20 cellular contexts compared by ENCODE assay signal in genomic region chr5:7422262-7422661, GRCh38. TPM values are rescaled to one million over a fixed set of nuclear protein-coding genes. Genes with fewer than 3 reads are reported as not detected.
"Had no signal": no experiment of that assay in that cellular context is flagged by ENCODE, and none has a peak within 500 bp of the region (broad histone marks: within the 10 kb centered on the region; RNA-seq: fewer than 3 reads in every experiment).

No MANE protein-coding gene starts in this region.

- H3K4me3 ChIP-seq: heart left ventricle, ovary, stomach, testis, upper lobe of right lung had no signal

- H3K27me3 ChIP-seq: ovary, stomach, testis, upper lobe of right lung had no signal

- H3K27ac ChIP-seq: epithelial cell of prostate, heart left ventricle, ovary, stomach, testis, upper lobe of right lung had no signal

- ATAC-seq: activated CD8-positive, alpha-beta T cell treated with anti-CD3 and anti-CD28 coated beads, Interleukin-2, amount 10 ng/mL, durations not matched to agents 7 days and 5 days; activated T-cell treated with anti-CD3 and anti-CD28 coated beads, Interleukin-2, amount 50 U/mL, for 72 hours; effector memory CD8-positive, alpha-beta T cell; heart left ventricle; left ventricle myocardium superior; sciatic nerve; T-helper 17 cell; upper lobe of right lung had no signal

- H3K4me1 ChIP-seq: heart left ventricle, testis, upper lobe of right lung had no signal

- FAIRE-seq: frontal cortex, kidney had no signal

- DNase-seq: activated B cell treated with CpG ODN at 0.5 μM for 24 hours; activated CD4-positive, alpha-beta T cell treated with anti-CD3 and anti-CD28 coated beads for 48 hours; activated CD8-positive, alpha-beta memory T cell treated with anti-CD3 and anti-CD28 coated beads, Interleukin-2, amount 50 U/mL, for 4 hours; activated CD8-positive, alpha-beta T cell treated with anti-CD3 and anti-CD28 coated beads, Interleukin-2, amount 10 ng/mL, durations not matched to agents 7 days and 5 days; activated gamma-delta T cell; activated T-cell treated with anti-CD3 and anti-CD28 coated beads, Interleukin-2, amount 50 U/mL, for 72 hours; amniotic stem cell; effector memory CD8-positive, alpha-beta T cell; heart left ventricle; kidney; left ventricle myocardium superior; ovary; stimulated activated CD4-positive, alpha-beta T cell treated with anti-CD3 and anti-CD28 coated beads, Interleukin-1b, Interleukin-23, amount 100 ng/mL, for 48 hours; stomach; T-helper 17 cell; testis; upper lobe of right lung had no signal

- H3K36me3 ChIP-seq: heart left ventricle, ovary, stomach, upper lobe of right lung had no signal

- H3K9me3 ChIP-seq: ovary, stomach, testis, upper lobe of right lung had no signal

RNA-seq across cellular contexts. Expression of gene ADCY2, which starts 26.3 kb away (rescaled TPM):
- total RNA-seq: activated B cell treated with CpG ODN at 0.5 μM for 24 hours; activated CD8-positive, alpha-beta T cell treated with anti-CD3 and anti-CD28 coated beads, Interleukin-2, amount 10 ng/mL, durations not matched to agents 7 days and 5 days; activated T-cell treated with anti-CD3 and anti-CD28 coated beads, Interleukin-2, amount 50 U/mL, for 72 hours; T-helper 17 cell had no signal
